Comparison of ENCODE assay signal across 20 cellular contexts in genomic region chr14:93068721-93069120, GRCh38. TPM values are rescaled to one million over a fixed set of nuclear protein-coding genes. Genes with fewer than 3 reads are reported as not detected.
DNase-seq lines count a peak whose midpoint lies in the region; ATAC-seq and TF ChIP-seq lines count a peak whose summit lies in the region.
"Had no signal": no experiment of that assay in that cellular context is flagged by ENCODE, and none has a peak within 500 bp of the region (broad histone marks: within the 10 kb centered on the region; RNA-seq: fewer than 3 reads in every experiment).

No MANE protein-coding gene starts in this region.

- 0 out of 4 replicates have a peak, but pooled peaks cover 0 to 3% of the 10 kb centered on the region in 2 experiments for H3K79me1 ChIP-seq in IMR-90 (ENCODE audit: low read depth in 1 of 2, low read length in 2 of 2)

- in situ Hi-C loops in IMR-90 (cut with MboI; ENCODE audit: low sequenced_read_pairs) = no loop called here

- H3K36me3 ChIP-seq in BLaER1 (0 out of 2 replicates have a peak, but pooled peaks cover 5% of the 10 kb centered on the region), IMR-90 (ENCODE audit: control insufficient read depth, insufficient read depth, low read length) (no peaks in the 10 kb centered on the region)
- H3K36me3 ChIP-seq: gastrocnemius medialis, lower lobe of right lung had no signal

- H3K14ac ChIP-seq in IMR-90 (replicated peaks; ENCODE audit: low read depth, low read length) = no peak overlapping the region

- H2BK20ac ChIP-seq in IMR-90 (ENCODE audit: low read depth, low read length) = no peak overlapping the region

- no peak overlapping the region for H2BK15ac ChIP-seq in IMR-90 (ENCODE audit: low read depth, low read length)

- H2AK9ac ChIP-seq in IMR-90 (replicated peaks; ENCODE audit: low read depth, low read length, poor library complexity) = no peak overlapping the region

- no peak overlapping the region for H3K56ac ChIP-seq in IMR-90 (ENCODE audit: extremely low read depth, insufficient read depth, low read length)

- H4K8ac ChIP-seq in IMR-90 (ENCODE audit: low read depth in 2 of 2, low read length in 2 of 2) = no peak overlapping the region

- intact Hi-C loops in IMR-90 (cut with micrococcal nuclease) (no loop called here), right cardiac atrium (cut with DNase I) (no loop called here)

- dilution Hi-C loops in IMR-90 (cut with HindIII; ENCODE audit: low sequenced_read_pairs, unreplicated experiment) = no loop called here

- TF ChIP-seq RAD21 in IMR-90 (IDR thresholded peaks at IDR 0.05; ENCODE audit: low read length) = no peak

- no peak overlapping the region for H2BK120ac ChIP-seq in IMR-90 (ENCODE audit: low read depth, low read length)

- H3K4me3 ChIP-seq in BLaER1 = no peak overlapping the region
- H3K4me3 ChIP-seq in IMR-90 (ENCODE audit: insufficient read depth, low read depth, low read length) = no peak overlapping the region
- no peak overlapping the region for H3K4me3 ChIP-seq in right cardiac atrium (ENCODE audit: low read length)
- H3K4me3 ChIP-seq: gastrocnemius medialis, lower lobe of right lung had no signal

- no peak overlapping the region for H2BK5ac ChIP-seq in IMR-90 (ENCODE audit: low read depth, low read length, poor library complexity, severe bottlenecking)

- no peak overlapping the region for H2AK5ac ChIP-seq in IMR-90 (ENCODE audit: low read depth, low read length)

- H3K9me3 ChIP-seq in BLaER1 = no peaks in the 10 kb centered on the region
- no peaks in the 10 kb centered on the region for H3K9me3 ChIP-seq in IMR-90 (ENCODE audit: control insufficient read depth, insufficient read depth, low read length)
- no peaks in the 10 kb centered on the region for H3K9me3 ChIP-seq in right cardiac atrium (ENCODE audit: control insufficient read depth, low read length)
- H3K9me3 ChIP-seq: gastrocnemius medialis, lower lobe of right lung had no signal

- peaks cover 8% of the 10 kb centered on the region for H3K9me1 ChIP-seq in IMR-90 (ENCODE audit: insufficient read depth, low read length)

- no peak overlapping the region for H4K91ac ChIP-seq in IMR-90 (ENCODE audit: insufficient read depth, low read depth, low read length)

- no peak overlapping the region for H3K23ac ChIP-seq in IMR-90 (ENCODE audit: low read depth, low read length)

- no peak for DNase-seq in IMR-90
- peak in 1 of 3 donors; percentile 60 for DNase-seq in right cardiac atrium
- DNase-seq in NCI-H510A (lab: John Stamatoyannopoulos, UW) = no peak
- DNase-seq in NCI-H774 (lab: John Stamatoyannopoulos, UW) = no peak
- DNase-seq: activated CD4-positive, alpha-beta memory T cell treated with anti-CD3 and anti-CD28 coated beads for 36 hours; activated T-cell treated with anti-CD3 and anti-CD28 coated beads, Interleukin-2, amount 50 U/mL, for 72 hours; gastrocnemius medialis; HCEC 1CT; KG1; lower lobe of right lung; naive thymus-derived CD4-positive, alpha-beta T cell; NCI-H1048; NK-92 treated with Interleukin-12 subunit alpha and Interleukin-12 subunit beta, amount 100 ng/mL, for 24 hours; retina; RPMI8226; T-cell had no signal

- TF ChIP-seq CTCF in IMR-90 (conservative IDR thresholded peaks at IDR 0.05; ENCODE audit: low read depth, low read length) = no peak

- H3K9ac ChIP-seq in BLaER1 (no peak overlapping the region), IMR-90 (ENCODE audit: low read depth, low read length) (no peak overlapping the region)

- peak overlapping the region; percentile 5; the same call in 1 of the 2 replicates for H3K27ac ChIP-seq in BLaER1
- H3K27ac ChIP-seq in IMR-90 (ENCODE audit: insufficient read depth, low read length) = no peak overlapping the region
- peak overlapping the region; percentile 74 for H3K27ac ChIP-seq in angular gyrus (ENCODE audit: low read depth, low read length)
- peak overlapping the region; percentile 40 for H3K27ac ChIP-seq in right cardiac atrium (ENCODE audit: low read length)
- H3K27ac ChIP-seq: gastrocnemius medialis, lower lobe of right lung had no signal

- no peak overlapping the region for H4K5ac ChIP-seq in IMR-90 (ENCODE audit: low read depth, low read length)

- CTCF ChIA-PET in IMR-90 (lab: Yijun Ruan, JAX) = no interaction called here

- H2AFZ ChIP-seq in IMR-90 (replicated peaks; ENCODE audit: low read length, poor library complexity) = peak overlapping the region; percentile 27

- H3K27me3 ChIP-seq in BLaER1 (no peaks in the 10 kb centered on the region), IMR-90 (ENCODE audit: control insufficient read depth, insufficient read depth, low read length) (no peaks in the 10 kb centered on the region), right cardiac atrium (ENCODE audit: control insufficient read depth, insufficient read depth) (no peaks in the 10 kb centered on the region)
- H3K27me3 ChIP-seq: gastrocnemius medialis had no signal

- H3K4me1 ChIP-seq in BLaER1 (peaks cover 90% of the 10 kb centered on the region), IMR-90 (ENCODE audit: control insufficient read depth, insufficient read depth, low read length) (peaks cover 13% of the 10 kb centered on the region), right cardiac atrium (ENCODE audit: control insufficient read depth, insufficient read depth, low read length) (peaks cover 25% of the 10 kb centered on the region)

- no peak for ATAC-seq in IMR-90 (ENCODE audit: low read depth)
- peak; percentile 28 to 43 for ATAC-seq in right cardiac atrium
- no peak for ATAC-seq in SK-N-SH treated with all-trans-retinoic acid at 6 μM for 48 hours
- ATAC-seq in HG03175 (IDR thresholded peaks at IDR 0.05; ENCODE audit: unreplicated experiment) = no peak
- ATAC-seq: activated T-cell treated with anti-CD3 and anti-CD28 coated beads, Interleukin-2, amount 50 U/mL, for 72 hours; gastrocnemius medialis; lower lobe of right lung; naive thymus-derived CD4-positive, alpha-beta T cell; T-cell had no signal

- TF ChIP-seq POLR2A in IMR-90 (IDR thresholded peaks at IDR 0.05; ENCODE audit: low read depth, low read length) = no peak

- POLR2A ChIA-PET in IMR-90 (lab: Charles Lee; ENCODE audit: unreplicated experiment) = no interaction called here

- H3K18ac ChIP-seq in IMR-90 (ENCODE audit: low read depth, low read length) = no peak overlapping the region

- H4K20me1 ChIP-seq in BLaER1 (peaks cover 63% of the 10 kb centered on the region), IMR-90 (ENCODE audit: insufficient read depth, low read length) (peaks cover 5% of the 10 kb centered on the region; the same call in 1 of the 2 replicates)

- WGBS in IMR-90 (ENCODE audit: extremely low coverage in 2 of 2, insufficient read length in 1 of 2), 2 experiments = 79% methylated on average over 4 of the region's 8 CpGs; no CpG with 5 or more reads in 1 of the 2 experiments
- WGBS in right cardiac atrium = 67% methylated on average over 8 of the region's 8 CpGs

- BruUV-seq in IMR-90 (replicated peaks; lab: Mats Ljungman, UMichigan) = no TSS peak

- H3K4ac ChIP-seq in IMR-90 (ENCODE audit: low read depth, low read length) = no peak overlapping the region

- peak overlapping the region; percentile 78; the same call in 1 of the 2 replicates for H3K4me2 ChIP-seq in BLaER1
- no peak overlapping the region for H3K4me2 ChIP-seq in IMR-90 (ENCODE audit: low read depth, low read length)

TF ChIP-seq in IMR-90, 13 proteins besides CTCF, POLR2A, EP300 and RAD21:
- TF ChIP-seq MAFK (IDR thresholded peaks at IDR 0.05; ENCODE audit: low read depth, low read length) = no peak
- TF ChIP-seq FOS (IDR thresholded peaks at IDR 0.05; ENCODE audit: low read depth, low read length) = no peak
- no peak for TF ChIP-seq RCOR1 (IDR thresholded peaks at IDR 0.05; ENCODE audit: insufficient replicate concordance, low read length)

TF ChIP-seq in SK-N-SH treated with all-trans-retinoic acid at 6 μM for 48 hours, 23 proteins besides CTCF, POLR2A, EP300 and RAD21 (continues in another document):
- TF ChIP-seq SNAI2 (CRISPR knock-in tag; IDR thresholded peaks at IDR 0.05) (no peak), TOX (CRISPR knock-in tag; IDR thresholded peaks at IDR 0.05; ENCODE audit: borderline replicate concordance) (no peak), TCF4 (CRISPR knock-in tag; IDR thresholded peaks at IDR 0.05; ENCODE audit: borderline replicate concordance) (no peak), PPARA (CRISPR knock-in tag; IDR thresholded peaks at IDR 0.05; ENCODE audit: borderline replicate concordance) (no peak), ARNTL (CRISPR knock-in tag; IDR thresholded peaks at IDR 0.05; ENCODE audit: borderline replicate concordance, low read depth) (no peak), ESRRG (CRISPR knock-in tag; IDR thresholded peaks at IDR 0.05) (no peak), ZFP3 (CRISPR knock-in tag; IDR thresholded peaks at IDR 0.05) (no peak), ZNF70 (CRISPR knock-in tag; IDR thresholded peaks at IDR 0.05) (no peak), ZC3H10 (CRISPR knock-in tag; IDR thresholded peaks at IDR 0.05) (no peak), OSR1 (CRISPR knock-in tag; IDR thresholded peaks at IDR 0.05) (no peak), GLIS3 (CRISPR knock-in tag; IDR thresholded peaks at IDR 0.05) (no peak), ZNF8 (CRISPR knock-in tag; IDR thresholded peaks at IDR 0.05) (no peak)

RNA-seq across cellular contexts. Expression of gene ITPK1, which starts 47.0 kb away (rescaled TPM):
- total RNA-seq in IMR-90 (2012; rRNA removed) (15.3 and 21.7 TPM in 2 replicates), right cardiac atrium (100 to 1,000 TPM; 113 to 135 (median 129) TPM)
- polyA plus RNA-seq in IMR-90 (2012; rRNA removed) (23.0 and 26.9 TPM in 2 replicates), right cardiac atrium (78.2 TPM)
- polyA plus RNA-seq in IMR-90 (2012; cell fraction: cytosol; rRNA removed) = 9.3 and 18.0 TPM in 2 replicates
- 16.6 and 26.3 TPM in 2 replicates for polyA plus RNA-seq in IMR-90 (2012; cell fraction: nucleus; rRNA removed; ENCODE audit: low replicate concordance)

Comparison
In these comparisons a context has a peak if more than half of its experiments do, and no peak if none do; other contexts are left out.
1. ATAC-seq: peak in right cardiac atrium (2 of 2); none in IMR-90 (single experiment), SK-N-SH treated with all-trans-retinoic acid at 6 μM for 48 hours (single experiment) and HG03175 (single experiment).